In genomic region chr5:137560414-137560813, GRCh38 we compare ENCODE assay signal across 11 cellular contexts.
"Had no signal": no experiment of that assay in that cellular context is flagged by ENCODE, and none has a peak within 500 bp of the region (broad histone marks: within the 10 kb centered on the region; RNA-seq: fewer than 3 reads in every experiment).

No MANE protein-coding gene starts in this region.

- ATAC-seq: activated T-cell treated with anti-CD3 and anti-CD28 coated beads, Interleukin-2, amount 50 U/mL, for 4 hours; gastroesophageal sphincter; psoas muscle; sciatic nerve; T-cell had no signal

- H3K4me3 ChIP-seq: gastroesophageal sphincter, left ventricle myocardium inferior, psoas muscle had no signal

- DNase-seq: activated CD4-positive, alpha-beta T cell treated with anti-CD3 and anti-CD28 coated beads, Interleukin-2, amount 50 U/mL, for 4 hours; activated gamma-delta T cell; activated T-cell treated with anti-CD3 and anti-CD28 coated beads, Interleukin-2, amount 50 U/mL, for 4 hours; kidney; left ventricle myocardium inferior; mesendoderm; psoas muscle; stimulated activated CD4-positive, alpha-beta T cell treated with anti-CD3 and anti-CD28 coated beads, Interleukin-12 subunit alpha, Interleukin-12 subunit beta, amount 100 ng/mL, for 4 hours; T-cell had no signal
